ENCODE assay signal across 7 cellular contexts in the genomic region with DNA sequence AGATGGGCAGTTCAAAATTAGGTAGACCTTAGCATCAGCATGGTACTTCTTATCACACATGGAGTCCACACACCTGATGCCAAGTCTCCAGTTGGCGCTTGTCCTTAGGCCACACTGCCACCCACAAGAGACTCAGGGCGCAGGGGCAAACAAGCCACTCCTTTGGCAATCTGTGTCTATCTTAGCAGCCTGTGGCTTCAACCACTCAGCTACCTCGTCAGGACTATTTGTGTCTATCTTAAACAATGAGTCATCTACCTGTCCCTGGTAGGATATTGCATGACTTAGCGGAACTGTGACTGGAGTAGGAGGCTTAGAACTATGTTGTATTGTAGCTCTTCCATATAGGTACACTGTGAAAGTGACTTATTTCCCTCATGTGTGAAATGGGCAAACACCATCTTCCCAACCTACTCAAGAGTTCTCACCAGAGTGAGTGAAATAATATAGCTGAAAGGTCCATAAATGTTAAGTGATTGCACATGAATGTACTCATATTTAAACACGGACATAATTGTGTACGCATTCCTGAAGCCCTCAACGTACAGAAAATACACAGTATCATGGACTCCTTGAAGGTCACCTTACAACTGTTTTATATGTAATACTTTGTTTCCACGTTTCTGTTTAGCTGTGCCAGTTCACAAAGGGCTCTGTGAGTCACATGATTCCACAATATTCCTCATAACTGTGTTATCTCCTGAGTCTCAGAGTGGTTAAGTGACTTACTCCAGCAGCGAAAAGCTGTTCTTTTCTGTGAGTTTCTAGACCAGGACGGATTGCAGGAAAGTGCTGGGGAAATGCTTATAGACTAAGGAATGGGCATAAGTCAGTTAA. TPM values are rescaled to one million over a fixed set of nuclear protein-coding genes. Genes with fewer than 3 reads are reported as not detected.
DNase-seq lines count a peak whose midpoint lies in the region; ATAC-seq and TF ChIP-seq lines count a peak whose summit lies in the region.

No MANE protein-coding gene starts in this region.

- TF ChIP-seq CTCF in GM23338 (conservative IDR thresholded peaks at IDR 0.05; ENCODE audit: low read depth in 2 of 2) (no peak), PC-9 (conservative IDR thresholded peaks at IDR 0.05) (no peak), choroid plexus epithelial cell (conservative IDR thresholded peaks at IDR 0.05; ENCODE audit: low read depth, low read length) (no peak), mucosa of descending colon (IDR thresholded peaks at IDR 0.05) (no peak), upper lobe of left lung (IDR thresholded peaks at IDR 0.05) (no peak)

- peaks cover 22% of the 10 kb centered on the region for H3K4me1 Mint-ChIP-seq in GM23338

- H3K27ac Mint-ChIP-seq in GM23338 = peak overlapping the region; percentile 95

- H3K27ac ChIP-seq in GM23338 (ENCODE audit: low read depth) = 0 out of 2 replicates have a peak overlapping the region, but pooled peaks have one; percentile 18
- H3K27ac ChIP-seq in PC-9 = peak overlapping the region; percentile 76
- peak overlapping the region; percentile 94 to 97 (median 96) for H3K27ac ChIP-seq in upper lobe of left lung

- H3K4me2 ChIP-seq in GM23338 (peak overlapping the region; percentile 100), PC-9 (peak overlapping the region; percentile 82)

- H2AFZ ChIP-seq in GM23338 (no peak overlapping the region), PC-9 (0 out of 2 replicates have a peak overlapping the region, but pooled peaks have one; percentile 91)

- H3K79me2 ChIP-seq in GM23338 (replicated peaks; ENCODE audit: insufficient read depth) (peaks cover 58% of the 10 kb centered on the region), PC-9 (ENCODE audit: low read depth) (peaks cover 60% of the 10 kb centered on the region)

- POLR2A ChIA-PET in PC-9 (lab: Charles Lee; ENCODE audit: unreplicated experiment) = interaction anchor here (0.6 to 0.7 kb wide), 5 partner anchors 9 to 94 kb away, joined by 3 to 13 read pairs (median 3); no protein-coding TSS in a partner anchor

- DNase-seq in GM23338 (ENCODE audit: low spot score) (no peak), PC-9 (peak; percentile 58 to 93), choroid plexus epithelial cell (ENCODE audit: low read depth) (peak; percentile 46), mucosa of descending colon (peak in 1 of 3 donors; percentile 45), upper lobe of left lung (peak in 1 of 2 donors; percentile 64), activated gamma-delta T cell (lab: John Stamatoyannopoulos, UW) (no peak)

- H3F3A ChIP-seq in GM23338 (replicated peaks; ENCODE audit: low read depth) (no peaks in the 10 kb centered on the region; the same call in 1 of the 2 replicates), PC-9 (ENCODE audit: insufficient read depth, low read depth) (peaks cover 46% of the 10 kb centered on the region)

- H4K20me1 ChIP-seq in GM23338 (replicated peaks; ENCODE audit: insufficient read depth) = peaks cover 46% of the 10 kb centered on the region
- peaks cover 40% of the 10 kb centered on the region for H4K20me1 ChIP-seq in PC-9 (ENCODE audit: insufficient read depth)

- CTCF ChIA-PET in PC-9 (lab: Charles Lee) = interaction anchor here (0.6 to 1.4 kb wide), 4 partner anchors 11 to 1892 kb away, joined by 3 to 6 read pairs (median 4); no protein-coding TSS in a partner anchor

- H3K36me3 ChIP-seq in GM23338 (ENCODE audit: insufficient read depth) (peaks cover 41% of the 10 kb centered on the region), PC-9 (ENCODE audit: low read depth) (peaks cover 35% of the 10 kb centered on the region), mucosa of descending colon (ENCODE audit: low read depth) (peaks cover 5% of the 10 kb centered on the region), upper lobe of left lung (peaks cover 13 to 47% (median 44%) of the 10 kb centered on the region in 4 donors)

- peaks cover 56% of the 10 kb centered on the region for H3K36me3 Mint-ChIP-seq in GM23338 (ENCODE audit: low read depth)

- H3K4me1 ChIP-seq in GM23338 (ENCODE audit: insufficient read depth) (peaks cover 22% of the 10 kb centered on the region), PC-9 (replicated peaks; ENCODE audit: insufficient read depth) (peaks cover 20% of the 10 kb centered on the region), mucosa of descending colon (ENCODE audit: low read depth) (peaks cover 13% of the 10 kb centered on the region), upper lobe of left lung (peaks cover 19 to 44% (median 27%) of the 10 kb centered on the region in 4 donors)

- H3K9me3 ChIP-seq in PC-9 (ENCODE audit: insufficient read depth, low read depth) (no peaks in the 10 kb centered on the region), mucosa of descending colon (no peaks in the 10 kb centered on the region), upper lobe of left lung (no peaks in the 10 kb centered on the region)

- 35 to 40% methylated on average over 10 of the region's 10 CpGs for WGBS in upper lobe of left lung, 2 donors

- ATAC-seq in GM23338 (no peak), mucosa of descending colon (peak; percentile 74), upper lobe of left lung (ENCODE audit: low FRiP score in 2 of 2) (peak in 1 of 2 donors; percentile 7), GM19397 (IDR thresholded peaks at IDR 0.05; ENCODE audit: unreplicated experiment) (no peak)

- H3K4me3 ChIP-seq in GM23338 (peak overlapping the region; percentile 99), PC-9 (peak overlapping the region; percentile 91), choroid plexus epithelial cell (ENCODE audit: low read depth, low read length) (peak overlapping the region; percentile 97), mucosa of descending colon (peak overlapping the region; percentile 89), upper lobe of left lung (peak overlapping the region; percentile 60 to 85 (median 80))

- TF ChIP-seq POLR2A in upper lobe of left lung (IDR thresholded peaks at IDR 0.05) = no peak

- H3K27me3 ChIP-seq in GM23338 (ENCODE audit: insufficient read depth) = no peaks in the 10 kb centered on the region
- H3K27me3 ChIP-seq in PC-9 (ENCODE audit: insufficient read depth, low read depth) = no peaks in the 10 kb centered on the region
- H3K27me3 ChIP-seq in upper lobe of left lung = no peaks in the 10 kb centered on the region

- BruUV-seq in PC-9 (replicated peaks; lab: Mats Ljungman, UMichigan) = no TSS peak

- TF ChIP-seq EP300 in upper lobe of left lung (IDR thresholded peaks at IDR 0.05) = no peak

- intact Hi-C loops in PC-9 (cut with micrococcal nuclease; ENCODE audit: unreplicated experiment) = loop anchor here (1.0 to 2.0 kb wide), 2 partner anchors 26 to 63 kb away; no protein-coding TSS in a partner anchor
- intact Hi-C loops in mucosa of descending colon (cut with DNase I, micrococcal nuclease) = no loop called here

- no peaks in the 10 kb centered on the region; the same call in 2 of the 3 replicates for H3K9me3 Mint-ChIP-seq in GM23338

- H3K27me3 Mint-ChIP-seq in GM23338 (ENCODE audit: insufficient read depth, low read depth, poor library complexity) = peaks cover 22% of the 10 kb centered on the region

- H3K4me3 Mint-ChIP-seq in GM23338 = peak overlapping the region; percentile 98

- H3K9me2 ChIP-seq in GM23338 (ENCODE audit: insufficient read depth) = no peaks in the 10 kb centered on the region
- no peaks in the 10 kb centered on the region for H3K9me2 ChIP-seq in PC-9 (ENCODE audit: insufficient read depth)

TF ChIP-seq in GM23338, 12 proteins besides CTCF, POLR2A, EP300 and RAD21 (continues in another document):
- TF ChIP-seq NANOG (IDR thresholded peaks at IDR 0.05; ENCODE audit: borderline replicate concordance) (no peak), ZNF114 (CRISPR knock-in tag; IDR thresholded peaks at IDR 0.05) (no peak), REST (IDR thresholded peaks at IDR 0.05; ENCODE audit: unreplicated experiment) (no peak), EZH2phosphoT487 (IDR thresholded peaks at IDR 0.05; ENCODE audit: unreplicated experiment) (no peak)

RNA-seq across cellular contexts. Expression of gene TRIM27, which starts 1.6 kb away (rescaled TPM):
- total RNA-seq in GM23338 (2014; rRNA removed; shearing (Covaris generic)) = 98.4 and 127 TPM in 2 replicates
- 43.1 and 47.9 TPM in 2 replicates for polyA plus RNA-seq in GM23338 (2016; fragmentation: Nextera tagmentation; extraction: Ambion mirVana)
- total RNA-seq in PC-9 (2021) (67.2 and 86.2 TPM in 2 replicates), mucosa of descending colon (10 to 100 TPM; 33.1 to 37.2 (median 35.5) TPM), upper lobe of left lung (10 to 100 TPM; 45.8 to 90.1 (median 55.5) TPM)

Comparison
In these comparisons a context has a peak if more than half of its experiments do, and no peak if none do; other contexts are left out.
1. DNase-seq: peak in PC-9 (2 of 2) and choroid plexus epithelial cell (single experiment); none in GM23338 (single experiment) and activated gamma-delta T cell (single experiment).
2. H3K27ac ChIP-seq: peak in every context shown above with its lines; median percentile 96 in upper lobe of left lung; 76 in PC-9; 18 in GM23338.
3. Peak in every context shown above with its lines, with median percentiles within 50 percentile points of each other: H3K4me3 ChIP-seq.